ENCODE assay signal across 19 cellular contexts in the genomic region with DNA sequence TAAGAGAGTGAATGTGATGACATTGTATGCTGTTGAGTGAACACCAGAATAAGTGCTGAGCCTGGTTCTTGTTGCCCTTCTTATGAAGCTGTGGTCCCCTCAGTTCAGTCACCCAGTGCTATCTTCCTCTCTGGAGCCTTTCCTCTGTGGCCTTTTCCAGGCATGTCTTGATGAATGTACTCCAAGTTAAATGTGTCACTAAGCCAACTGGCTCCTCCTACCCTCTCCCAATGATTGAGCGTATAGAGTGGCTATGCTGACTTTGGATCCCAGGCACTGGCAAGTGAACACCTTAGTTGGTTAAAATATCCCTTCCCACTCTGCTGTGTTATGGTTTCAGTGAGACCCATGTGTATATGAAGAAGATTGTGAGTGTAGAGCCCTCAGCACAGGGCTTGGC.
DNase-seq lines count a peak whose midpoint lies in the region; ATAC-seq and TF ChIP-seq lines count a peak whose summit lies in the region.
"Had no signal": no experiment of that assay in that cellular context is flagged by ENCODE, and none has a peak within 500 bp of the region (broad histone marks: within the 10 kb centered on the region; RNA-seq: fewer than 3 reads in every experiment).

No MANE protein-coding gene starts in this region.

- intact Hi-C loops in heart right ventricle (cut with DNase I) (no loop called here), esophagus muscularis mucosa (cut with DNase I) (no loop called here), uterus (cut with DNase I; ENCODE audit: low total_unique reads) (no loop called here)

- no peaks in the 10 kb centered on the region for H3K27me3 Mint-ChIP-seq in type B pancreatic cell
- H3K27me3 Mint-ChIP-seq: CD4-positive, CD25-positive, alpha-beta regulatory T cell had no signal

- TF ChIP-seq CTCF in right atrium auricular region (IDR thresholded peaks at IDR 0.05) (no peak), heart right ventricle (IDR thresholded peaks at IDR 0.05) (no peak), esophagus muscularis mucosa (IDR thresholded peaks at IDR 0.05) (no peak), type B pancreatic cell (conservative IDR thresholded peaks at IDR 0.05) (no peak), uterus (IDR thresholded peaks at IDR 0.05) (no peak)

- no peaks in the 10 kb centered on the region for H3K36me3 ChIP-seq in right atrium auricular region
- H3K36me3 ChIP-seq in heart right ventricle = no peaks in the 10 kb centered on the region
- H3K36me3 ChIP-seq in esophagus muscularis mucosa = no peaks in the 10 kb centered on the region
- H3K36me3 ChIP-seq in uterus = no peaks in the 10 kb centered on the region
- H3K36me3 ChIP-seq: HAP-1 had no signal

- H3K27ac ChIP-seq in right atrium auricular region (no peak overlapping the region), heart right ventricle (no peak overlapping the region), esophagus muscularis mucosa (replicated peaks in 1 of 4) (no peak overlapping the region), uterus (no peak overlapping the region)
- H3K27ac ChIP-seq: 22Rv1, GM23248 had no signal

- TF ChIP-seq POLR2A in esophagus muscularis mucosa (IDR thresholded peaks at IDR 0.05; ENCODE audit: low read depth) (no peak), uterus (IDR thresholded peaks at IDR 0.05) (no peak)

- H3K4me1 ChIP-seq in right atrium auricular region = no peaks in the 10 kb centered on the region
- no peaks in the 10 kb centered on the region for H3K4me1 ChIP-seq in heart right ventricle
- H3K4me1 ChIP-seq in esophagus muscularis mucosa = no peaks in the 10 kb centered on the region
- H3K4me1 ChIP-seq in uterus = no peaks in the 10 kb centered on the region

- DNase-seq in right atrium auricular region (ENCODE audit: low spot score) (peak; percentile 11), heart right ventricle (no peak), esophagus muscularis mucosa (ENCODE audit: extremely low spot score) (peak; percentile 5), type B pancreatic cell (ENCODE audit: extremely low spot score, unreplicated experiment) (peak; percentile 18), uterus (no peak)
- no peak for DNase-seq in stimulated activated CD4-positive, alpha-beta T cell treated with anti-CD3 and anti-CD28 coated beads, Interleukin-4, amount 100 ng/mL, for 1 hour
- DNase-seq: C1 segment of cervical spinal cord; CD4-positive, CD25-positive, alpha-beta regulatory T cell; CD8-positive, alpha-beta memory T cell; COR-L47; DMS 273 treated with DMSO at 0.1 percent for 48 hours; DMS53; DND-41; EL; GM23248 had no signal

- H3K36me3 Mint-ChIP-seq in type B pancreatic cell = no peaks in the 10 kb centered on the region
- H3K36me3 Mint-ChIP-seq: CD4-positive, CD25-positive, alpha-beta regulatory T cell; CD8-positive, alpha-beta memory T cell had no signal

- ATAC-seq in heart right ventricle (no peak), HG02623 (IDR thresholded peaks at IDR 0.05; ENCODE audit: unreplicated experiment) (no peak)
- ATAC-seq: GM12878 had no signal

- H3K27ac Mint-ChIP-seq in type B pancreatic cell = no peak overlapping the region
- H3K27ac Mint-ChIP-seq: CD4-positive, CD25-positive, alpha-beta regulatory T cell; CD8-positive, alpha-beta memory T cell had no signal

- WGBS in heart right ventricle, 2 donors = 79 to 95% methylated on average over 1 of the region's 1 CpG
- 82% methylated on average over 1 of the region's 1 CpG for WGBS in esophagus muscularis mucosa

- H3K4me3 ChIP-seq in right atrium auricular region (no peak overlapping the region), heart right ventricle (no peak overlapping the region), esophagus muscularis mucosa (no peak overlapping the region), uterus (no peak overlapping the region)
- H3K4me3 ChIP-seq: GM12878, GM23248, HAP-1 had no signal

- H3K27me3 ChIP-seq in right atrium auricular region (no peaks in the 10 kb centered on the region), heart right ventricle (peaks cover 0 to 16% (median 0%) of the 10 kb centered on the region in 7 donors), esophagus muscularis mucosa (no peaks in the 10 kb centered on the region), uterus (no peaks in the 10 kb centered on the region)

- peaks cover 5% of the 10 kb centered on the region for H3K9me3 Mint-ChIP-seq in type B pancreatic cell
- H3K9me3 Mint-ChIP-seq: CD4-positive, CD25-positive, alpha-beta regulatory T cell; CD8-positive, alpha-beta memory T cell had no signal

- H3K9me3 ChIP-seq in right atrium auricular region (no peaks in the 10 kb centered on the region), heart right ventricle (no peaks in the 10 kb centered on the region), esophagus muscularis mucosa (no peaks in the 10 kb centered on the region), uterus (no peaks in the 10 kb centered on the region)
- H3K9me3 ChIP-seq: HAP-1 had no signal

- TF ChIP-seq EP300 in esophagus muscularis mucosa (IDR thresholded peaks at IDR 0.05) = no peak

- H3K4me3 Mint-ChIP-seq in type B pancreatic cell = no peak overlapping the region
- H3K4me3 Mint-ChIP-seq: CD4-positive, CD25-positive, alpha-beta regulatory T cell; CD8-positive, alpha-beta memory T cell had no signal

- H3K4me1 Mint-ChIP-seq in type B pancreatic cell (ENCODE audit: unreplicated experiment) = no peaks in the 10 kb centered on the region
- H3K4me1 Mint-ChIP-seq: CD4-positive, CD25-positive, alpha-beta regulatory T cell; CD8-positive, alpha-beta memory T cell had no signal

Comparison
In these comparisons a context has a peak if more than half of its experiments do, and no peak if none do; other contexts are left out.
1. DNase-seq: peak in right atrium auricular region (single experiment), esophagus muscularis mucosa (single experiment) and type B pancreatic cell (single experiment); none in heart right ventricle (0 of 2), uterus (0 of 2) and stimulated activated CD4-positive, alpha-beta T cell treated with anti-CD3 and anti-CD28 coated beads, Interleukin-4, amount 100 ng/mL, for 1 hour (single experiment).